ENCODE assay signal across 8 cellular contexts in the genomic region with DNA sequence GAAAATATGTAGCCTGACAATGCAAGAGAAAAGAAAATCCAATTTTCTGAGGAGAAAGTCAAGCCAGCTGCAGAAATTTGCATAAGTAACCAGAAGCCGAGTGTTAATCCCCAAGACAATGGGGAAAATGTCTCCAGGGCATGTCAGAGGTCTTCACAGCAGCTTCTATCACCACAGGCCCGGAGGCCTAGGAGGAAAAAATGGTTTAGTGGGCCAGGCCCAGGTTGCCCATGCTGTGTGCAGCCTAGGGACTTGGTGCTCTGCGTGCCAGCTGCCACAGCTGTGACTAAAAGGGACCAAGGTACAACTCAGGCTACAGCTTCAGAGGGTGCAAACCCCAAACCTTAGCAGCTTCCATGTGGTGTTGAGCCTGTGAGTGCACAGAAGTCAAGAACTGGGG.
"Had no signal": no experiment of that assay in that cellular context is flagged by ENCODE, and none has a peak within 500 bp of the region (broad histone marks: within the 10 kb centered on the region; RNA-seq: fewer than 3 reads in every experiment).

No MANE protein-coding gene starts in this region.

- DNase-seq: GM23248, GOT3, H7, IMR-90, KBM-7 had no signal

- FAIRE-seq: HTR-8/SVneo had no signal

- H3K36me3 ChIP-seq: HAP-1 had no signal

- H3K9ac ChIP-seq: GM23248 had no signal

- ATAC-seq: HCT116 had no signal

- H3K4me1 ChIP-seq: HAP-1 had no signal

- H3K27ac ChIP-seq: GM23248 had no signal

- H3K4me3 ChIP-seq: GM23248, HAP-1 had no signal
